Comparison of ENCODE assay signal across 23 cellular contexts in genomic region chr4:80043534-80043933, GRCh38. TPM values are rescaled to one million over a fixed set of nuclear protein-coding genes. Genes with fewer than 3 reads are reported as not detected.
DNase-seq lines count a peak whose midpoint lies in the region; ATAC-seq, FAIRE-seq and TF ChIP-seq lines count a peak whose summit lies in the region.
"Had no signal": no experiment of that assay in that cellular context is flagged by ENCODE, and none has a peak within 500 bp of the region (broad histone marks: within the 10 kb centered on the region; RNA-seq: fewer than 3 reads in every experiment).

No MANE protein-coding gene starts in this region.

- TF ChIP-seq CTCF in liver (IDR thresholded peaks at IDR 0.05; ENCODE audit: low read depth, low read length, missing input control) (no peak), HepG2 (CRISPR knock-in tag; IDR thresholded peaks at IDR 0.05) (no peak), heart left ventricle (IDR thresholded peaks at IDR 0.05) (no peak), nephron (IDR thresholded peaks at IDR 0.05; ENCODE audit: unreplicated experiment in 3 of 3) (no peak)

- H3K9me3 Mint-ChIP-seq in nephron: peaks cover 7% of the 10 kb centered on the region
- H3K9me3 Mint-ChIP-seq in T-helper 2 cell treated with Interferon-gamma antibody and Interleukin-4, amounts not matched to agents 5 μg/mL and 100 μg/mL, for 36 hours: no peaks in the 10 kb centered on the region
- H3K9me3 Mint-ChIP-seq: neural progenitor cell had no signal

- H3K9me3 ChIP-seq in liver (ENCODE audit: control insufficient read depth in 4 of 4, low read length in 3 of 4): no peaks in the 10 kb centered on the region
- H3K9me3 ChIP-seq in HepG2 (ENCODE audit: low read length): no peaks in the 10 kb centered on the region
- no peaks in the 10 kb centered on the region for H3K9me3 ChIP-seq in heart left ventricle
- no peaks in the 10 kb centered on the region for H3K9me3 ChIP-seq in aorta (ENCODE audit: control insufficient read depth, low read length)
- H3K9me3 ChIP-seq: A549, BLaER1, Caco-2, colonic mucosa, psoas muscle, SJCRH30 had no signal

- H3K4me2 ChIP-seq in HepG2 (ENCODE audit: low read depth, low read length): no peak overlapping the region
- H3K4me2 ChIP-seq: A549, BLaER1, KMS-11, neural progenitor cell had no signal

- DNase-seq in HepG2 (ENCODE audit: low spot score): no peak
- DNase-seq in heart left ventricle: peak in 2 of 5 donors; percentile 24 to 32
- no peak for DNase-seq in aorta
- DNase-seq in OCI-M2 (lab: John Stamatoyannopoulos, UW; ENCODE audit: unreplicated experiment): no peak
- DNase-seq in NCI-H187 treated with DMSO at 0.1 percent for 48 hours (lab: John Stamatoyannopoulos, UW): no peak
- DNase-seq in T-helper 2 cell treated with Interferon-gamma antibody and Interleukin-4, amounts not matched to agents 5 μg/mL and 100 μg/mL, for 36 hours (ENCODE audit: low spot score): no peak
- DNase-seq: activated CD4-positive, alpha-beta T cell treated with anti-CD3 and anti-CD28 coated beads, Interleukin-2, amount 50 U/mL, for 4 hours; anterior cingulate cortex; Caco-2; colonic mucosa; foreskin keratinocyte; H7; NCI-H187; NCI-H226; psoas muscle; SJCRH30 had no signal

- no peak overlapping the region for H3K9ac ChIP-seq in liver (ENCODE audit: low read depth in 1 of 2, low read length in 2 of 2)
- no peak overlapping the region for H3K9ac ChIP-seq in HepG2 (ENCODE audit: insufficient read depth, low read depth, low read length)
- H3K9ac ChIP-seq: BLaER1, KMS-11, neural progenitor cell had no signal

- H3K27ac ChIP-seq in liver (ENCODE audit: low read depth in 1 of 2, low read length in 2 of 2): no peak overlapping the region
- H3K27ac ChIP-seq in HepG2 (ENCODE audit: extremely low read length, insufficient read depth, low read length): no peak overlapping the region
- peak overlapping the region in 10 of 12 donors; percentile 5 to 67 (median 29) for H3K27ac ChIP-seq in heart left ventricle
- H3K27ac ChIP-seq in aorta (ENCODE audit: low read depth in 1 of 2, low read length in 2 of 2): no peak overlapping the region
- H3K27ac ChIP-seq: A549, BLaER1, colonic mucosa, foreskin keratinocyte, KMS-11, neural progenitor cell, psoas muscle, SJCRH30, VCaP had no signal

- CTCF ChIA-PET in HepG2 (lab: Yijun Ruan, JAX; ENCODE audit: low intra/inter-chr PET ratio, low total read pairs): no interaction called here

- H3K36me3 Mint-ChIP-seq in nephron (ENCODE audit: low read depth): peaks cover 33% of the 10 kb centered on the region
- H3K36me3 Mint-ChIP-seq in T-helper 2 cell treated with Interferon-gamma antibody and Interleukin-4, amounts not matched to agents 5 μg/mL and 100 μg/mL, for 36 hours (ENCODE audit: low read depth): peaks cover 39% of the 10 kb centered on the region

- TF ChIP-seq POLR2A in HepG2 (IDR thresholded peaks at IDR 0.05; ENCODE audit: insufficient read depth in 1 of 2, low read depth in 2 of 2, low read length in 2 of 2): no peak
- no peak for TF ChIP-seq POLR2A in heart left ventricle (IDR thresholded peaks at IDR 0.05)

- in situ Hi-C loops in HepG2 (cut with HindIII; ENCODE audit: extremely low pct_ligation_motif_present, low pct_unique_long_range_greater_than_20kb): no loop called here

- peaks cover 37% of the 10 kb centered on the region for H3K4me1 Mint-ChIP-seq in nephron
- no peaks in the 10 kb centered on the region for H3K4me1 Mint-ChIP-seq in T-helper 2 cell treated with Interferon-gamma antibody and Interleukin-4, amounts not matched to agents 5 μg/mL and 100 μg/mL, for 36 hours (ENCODE audit: low read depth)
- H3K4me1 Mint-ChIP-seq: neural progenitor cell had no signal

- ATAC-seq in HepG2 (no peak), heart left ventricle (peak; percentile 68 to 84 (median 80)), aorta (ENCODE audit: low FRiP score) (peak; percentile 64)
- ATAC-seq: A549, foreskin keratinocyte, psoas muscle had no signal

- peaks cover 2 to 22% (median 7%) of the 10 kb centered on the region in 4 donors for H3K36me3 ChIP-seq in liver (ENCODE audit: control insufficient read depth in 4 of 4, insufficient read depth in 3 of 4, low read depth in 1 of 4, low read length in 3 of 4)
- H3K36me3 ChIP-seq in HepG2 (replicated peaks in 1 of 2; ENCODE audit: control insufficient read depth in 1 of 2, insufficient read depth in 2 of 2, low read length in 2 of 2): no peaks in the 10 kb centered on the region
- H3K36me3 ChIP-seq in heart left ventricle: peaks cover 0 to 18% (median 0%) of the 10 kb centered on the region in 9 donors
- H3K36me3 ChIP-seq in aorta (ENCODE audit: control insufficient read depth in 1 of 2, insufficient read depth in 2 of 2, low read length in 1 of 2): peaks cover 0 to 3% of the 10 kb centered on the region in 2 donors
- H3K36me3 ChIP-seq: BLaER1, colonic mucosa, neural progenitor cell had no signal

- no peak overlapping the region for H2AFZ ChIP-seq in HepG2 (ENCODE audit: low read length)
- H2AFZ ChIP-seq: neural progenitor cell had no signal

- intact Hi-C loops in HepG2 (cut with micrococcal nuclease; ENCODE audit: unreplicated experiment): no loop called here
- intact Hi-C loops in heart left ventricle (cut with DNase I): no loop called here
- intact Hi-C loops in aorta (cut with DNase I): no loop called here

- WGBS in liver: 75% methylated on average over 3 of the region's 3 CpGs
- 93% methylated on average over 3 of the region's 3 CpGs for WGBS in HepG2 (ENCODE audit: low lambda C conversion rate)
- WGBS in heart left ventricle, 4 donors: 28 to 37% (median 31%) methylated on average over 3 of the region's 3 CpGs
- WGBS in aorta, 2 donors: 54 to 63% methylated on average over 3 of the region's 3 CpGs

- H3K27me3 ChIP-seq in liver (ENCODE audit: control insufficient read depth in 4 of 4, insufficient read depth in 4 of 4, low read length in 3 of 4) (no peaks in the 10 kb centered on the region), HepG2 (ENCODE audit: control insufficient read depth in 1 of 2, insufficient read depth in 2 of 2, low read length in 2 of 2) (no peaks in the 10 kb centered on the region), heart left ventricle (no peaks in the 10 kb centered on the region), aorta (ENCODE audit: control insufficient read depth in 1 of 2, insufficient read depth in 2 of 2, low read length in 1 of 2) (no peaks in the 10 kb centered on the region)
- H3K27me3 ChIP-seq: BLaER1, colonic mucosa, foreskin keratinocyte, neural progenitor cell, SJCRH30 had no signal

- no peak for FAIRE-seq in HepG2 (lab: Jason Lieb, UNC)
- FAIRE-seq: A549 had no signal

- H3K4me1 ChIP-seq in liver (ENCODE audit: control insufficient read depth in 4 of 4, insufficient read depth in 4 of 4, low read length in 3 of 4): no peaks in the 10 kb centered on the region
- H3K4me1 ChIP-seq in HepG2 (ENCODE audit: insufficient read depth, low read length): no peaks in the 10 kb centered on the region
- H3K4me1 ChIP-seq in heart left ventricle: peaks cover 0 to 36% (median 25%) of the 10 kb centered on the region in 12 donors
- H3K4me1 ChIP-seq in aorta (ENCODE audit: control insufficient read depth in 1 of 2, insufficient read depth in 2 of 2, low read length in 2 of 2): peaks cover 0 to 2% of the 10 kb centered on the region in 2 donors
- H3K4me1 ChIP-seq: A549, BLaER1, Caco-2, colonic mucosa, foreskin keratinocyte, neural progenitor cell, psoas muscle, SJCRH30 had no signal

- TF ChIP-seq RAD21 in liver (IDR thresholded peaks at IDR 0.05) (no peak), HepG2 (CRISPR knock-in tag; IDR thresholded peaks at IDR 0.05) (no peak)

- H4K20me1 ChIP-seq in HepG2 (ENCODE audit: insufficient read depth, low read length): no peaks in the 10 kb centered on the region
- H4K20me1 ChIP-seq: BLaER1 had no signal

- H3K4me3 ChIP-seq in liver (ENCODE audit: low read depth in 1 of 3, low read length in 3 of 3) (no peak overlapping the region), HepG2 (replicated peaks in 1 of 3; ENCODE audit: insufficient read depth in 1 of 3, low read depth in 2 of 3, low read length in 3 of 3) (no peak overlapping the region), heart left ventricle (no peak overlapping the region), aorta (ENCODE audit: low read length in 2 of 2) (no peak overlapping the region)
- H3K4me3 ChIP-seq: A549, BLaER1, colonic mucosa, neural progenitor cell, psoas muscle, SJCRH30 had no signal

- no peaks in the 10 kb centered on the region for H3K27me3 Mint-ChIP-seq in nephron (ENCODE audit: low read depth)
- H3K27me3 Mint-ChIP-seq in T-helper 2 cell treated with Interferon-gamma antibody and Interleukin-4, amounts not matched to agents 5 μg/mL and 100 μg/mL, for 36 hours (ENCODE audit: low read depth): peaks cover 5% of the 10 kb centered on the region

- H3K4me3 Mint-ChIP-seq in nephron: no peak overlapping the region
- H3K4me3 Mint-ChIP-seq in T-helper 2 cell treated with Interferon-gamma antibody and Interleukin-4, amounts not matched to agents 5 μg/mL and 100 μg/mL, for 36 hours: no peak overlapping the region
- H3K4me3 Mint-ChIP-seq: neural progenitor cell had no signal

- H3K27ac Mint-ChIP-seq in nephron: peak overlapping the region; percentile 77 to 94 (median 88)
- H3K27ac Mint-ChIP-seq in T-helper 2 cell treated with Interferon-gamma antibody and Interleukin-4, amounts not matched to agents 5 μg/mL and 100 μg/mL, for 36 hours: no peak overlapping the region
- H3K27ac Mint-ChIP-seq: neural progenitor cell had no signal

- no peaks in the 10 kb centered on the region for H3K79me2 ChIP-seq in HepG2 (ENCODE audit: insufficient read depth, low read length)

- BruUV-seq in HepG2 (replicated peaks; lab: Mats Ljungman, UMichigan): no TSS peak

- POLR2A ChIA-PET in HepG2 (lab: Yijun Ruan, JAX): no interaction called here

- TF ChIP-seq EP300 in HepG2 (IDR thresholded peaks at IDR 0.05; ENCODE audit: low read depth in 2 of 2, low read length in 2 of 2): no peak
- TF ChIP-seq EP300 in HepG2 (CRISPR knock-in tag; IDR thresholded peaks at IDR 0.05; ENCODE audit: borderline replicate concordance): no peak

RNA-seq across cellular contexts. Expression of gene ANTXR2, which starts 29.5 kb away (rescaled TPM):
- 10 to 100 TPM; 19.3 to 30.5 TPM for total RNA-seq in liver
- polyA plus RNA-seq in liver: 10 to 100 TPM; 16.1 to 23.3 TPM
- total RNA-seq in HepG2 (2016; rRNA removed; fragmentation: Illumina TruSeq; extraction: Trizol): 8.4 and 14.5 TPM in 2 replicates
- 0.62 and 1.0 TPM in 2 replicates for total RNA-seq in HepG2 (2016; cell fraction: cytosol; rRNA removed; fragmentation: Illumina TruSeq; extraction: Trizol; ENCODE audit: low read depth)
- 7.1 and 13.3 TPM in 2 replicates for total RNA-seq in HepG2 (2016; cell fraction: insoluble cytoplasmic fraction; rRNA removed; fragmentation: Illumina TruSeq; extraction: Trizol)
- total RNA-seq in HepG2 (2016; cell fraction: membrane; rRNA removed; fragmentation: Illumina TruSeq; extraction: Trizol): 2.1 and 3.1 TPM in 2 replicates
- 18.8 and 20.1 TPM in 2 replicates for total RNA-seq in HepG2 (2016; cell fraction: nucleus; rRNA removed; fragmentation: Illumina TruSeq; extraction: Trizol)
- 4.6 and 4.8 TPM in 2 replicates for polyA plus RNA-seq in HepG2 (2011; rRNA removed)
- polyA plus RNA-seq in HepG2 (2011; cell fraction: cytosol; rRNA removed): 1.8 and 3.7 TPM in 2 replicates
- 1.8 and 2.6 TPM in 2 replicates for polyA plus RNA-seq in HepG2 (2011; cell fraction: nucleus; rRNA removed)
- polyA plus RNA-seq in HepG2 (2012): 4.9 and 8.5 TPM in 2 replicates
- polyA plus RNA-seq in HepG2 (2016; cell fraction: cytosol; fragmentation: Illumina TruSeq; extraction: Trizol; ENCODE audit: low read depth): 0.26 and 0.31 TPM in 2 replicates
- polyA plus RNA-seq in HepG2 (2016; cell fraction: insoluble cytoplasmic fraction; fragmentation: Illumina TruSeq; extraction: Trizol; ENCODE audit: low read depth): 4.9 and 5.3 TPM in 2 replicates
- polyA plus RNA-seq in HepG2 (2016; cell fraction: membrane; fragmentation: Illumina TruSeq; extraction: Trizol; ENCODE audit: low read depth): 0.70 and 1.4 TPM in 2 replicates
- 11.4 and 13.9 TPM in 2 replicates for polyA plus RNA-seq in HepG2 (2016; cell fraction: nucleus; fragmentation: Illumina TruSeq; extraction: Trizol; ENCODE audit: insufficient read depth, low read depth)
- polyA minus RNA-seq in HepG2 (2011; rRNA and poly(A)+ RNA removed; ENCODE audit: low replicate concordance): 4.2 TPM in 1 of 2 replicates, not detected in the other
- polyA minus RNA-seq in HepG2 (2011; cell fraction: cytosol; rRNA and poly(A)+ RNA removed): 6.0 and 10.0 TPM in 2 replicates
- polyA minus RNA-seq in HepG2 (2011; cell fraction: nucleus; rRNA and poly(A)+ RNA removed): 21.8 and 32.9 TPM in 2 replicates
- total RNA-seq in heart left ventricle: 10 to 100 TPM; 33.3 to 76.7 (median 48.7) TPM
- 10 to 100 TPM in 1 of 2 donors, 1 to 10 TPM in 1; 7.0 to 18.0 TPM for polyA plus RNA-seq in heart left ventricle
- 10 to 100 TPM; 82.6 to 88.0 TPM for total RNA-seq in aorta
- polyA plus RNA-seq in aorta: 10 to 100 TPM; 16.0 to 18.8 TPM

Comparison
In these comparisons a context has a peak if more than half of its experiments do, and no peak if none do; other contexts are left out.
1. H3K27ac ChIP-seq: peak in heart left ventricle (10 of 12); none in liver (0 of 2), HepG2 (single experiment) and aorta (0 of 2).